Comparison of ENCODE assay signal across 21 cellular contexts in genomic region chr18:76689646-76690264, GRCh38.
DNase-seq lines count a peak whose midpoint lies in the region; ATAC-seq, FAIRE-seq and TF ChIP-seq lines count a peak whose summit lies in the region.
"Had no signal": no experiment of that assay in that cellular context is flagged by ENCODE, and none has a peak within 500 bp of the region (broad histone marks: within the 10 kb centered on the region; RNA-seq: fewer than 3 reads in every experiment).

No MANE protein-coding gene starts in this region.

- TF ChIP-seq RAD21 in A549 (conservative IDR thresholded peaks at IDR 0.05 in 1 of 2, IDR thresholded peaks at IDR 0.05 in 1 of 2): no peak

- H3K27me3 Mint-ChIP-seq in H9 (ENCODE audit: low read depth) (peaks cover 6% of the 10 kb centered on the region), CD14-positive monocyte (ENCODE audit: low read depth in 3 of 3) (peaks cover 14 to 33% (median 31%) of the 10 kb centered on the region in 3 donors)

- no peaks in the 10 kb centered on the region for H3K79me1 ChIP-seq in H9 (ENCODE audit: insufficient read depth, low read depth, low read length, poor library complexity, severe bottlenecking)

- peaks cover 4% of the 10 kb centered on the region; the same call in 1 of the 3 replicates for H3K4me1 ChIP-seq in A549
- H3K4me1 ChIP-seq in H9 (ENCODE audit: insufficient read depth, low read length): peaks cover 6% of the 10 kb centered on the region; the same call in 1 of the 2 replicates
- H3K4me1 ChIP-seq in mammary epithelial cell (ENCODE audit: insufficient read depth, low read length): peaks cover 28% of the 10 kb centered on the region
- H3K4me1 ChIP-seq: pancreas, tibial artery had no signal

- H3K4ac ChIP-seq in H9 (ENCODE audit: low read depth, low read length): no peak overlapping the region

- TF ChIP-seq CTCF in A549 (IDR thresholded peaks at IDR 0.05): no peak
- TF ChIP-seq CTCF in H9 (conservative IDR thresholded peaks at IDR 0.05): peak; percentile 52
- peak in 1 of 2 donors; percentile 8 for TF ChIP-seq CTCF in mammary epithelial cell (conservative IDR thresholded peaks at IDR 0.05 in 1 of 2, IDR thresholded peaks at IDR 0.05 in 1 of 2; ENCODE audit: extremely low read depth in 1 of 2, insufficient read depth in 1 of 2, low read depth in 1 of 2, low read length in 2 of 2)
- TF ChIP-seq CTCF in CD14-positive monocyte (IDR thresholded peaks at IDR 0.05): no peak

- no peak overlapping the region for H3K27ac Mint-ChIP-seq in H9
- no peak overlapping the region for H3K27ac Mint-ChIP-seq in CD14-positive monocyte
- H3K27ac Mint-ChIP-seq: activated CD4-positive, alpha-beta T cell treated with anti-CD3 and anti-CD28 coated beads, Interleukin-2, amount 10 ng/mL, durations not matched to agents 7 days and 5 days; CD8-positive, alpha-beta T cell had no signal

- no peak overlapping the region for H2BK20ac ChIP-seq in H9 (ENCODE audit: low read depth, low read length, poor library complexity, severe bottlenecking)

- H3K4me2 ChIP-seq in A549 (peak overlapping the region; percentile 10; the same call in 1 of the 3 replicates), H9 (ENCODE audit: insufficient read depth, insufficient read length, low read length) (no peak overlapping the region), mammary epithelial cell (ENCODE audit: insufficient read depth, low read depth, low read length) (no peak overlapping the region)

- H3K4me3 ChIP-seq in A549 (no peak overlapping the region), mammary epithelial cell (replicated peaks in 1 of 3; ENCODE audit: insufficient read depth in 1 of 3, low read depth in 2 of 3, low read length in 3 of 3) (no peak overlapping the region)
- H3K4me3 ChIP-seq: adrenal gland, lung, pancreas, tibial artery had no signal

- TSS peak; percentile 97 for BruUV-seq in mammary epithelial cell (replicated peaks; lab: Mats Ljungman, UMichigan)

- no peak overlapping the region for H2AFZ ChIP-seq in H9 (ENCODE audit: low read length)
- H2AFZ ChIP-seq in mammary epithelial cell (ENCODE audit: low read depth, low read length): peak overlapping the region; percentile 4

- H2BK15ac ChIP-seq in H9 (ENCODE audit: low read depth, low read length): no peak overlapping the region

- no peak for FAIRE-seq in A549 (lab: Jason Lieb, UNC)
- FAIRE-seq: pancreas, TTC549 had no signal

- H3K79me2 ChIP-seq in H9 (ENCODE audit: insufficient read depth, low read length): no peaks in the 10 kb centered on the region
- no peaks in the 10 kb centered on the region for H3K79me2 ChIP-seq in mammary epithelial cell (ENCODE audit: insufficient read depth, low read length)

- H2BK120ac ChIP-seq in H9 (ENCODE audit: low read depth, low read length, poor library complexity, severe bottlenecking): no peak overlapping the region

- H4K91ac ChIP-seq in H9 (ENCODE audit: insufficient read length, low read depth, low read length): no peak overlapping the region

- H3K23me2 ChIP-seq in H9 (ENCODE audit: insufficient read length, low read depth, low read length, poor library complexity, severe bottlenecking): no peaks in the 10 kb centered on the region

- intact Hi-C loops in mammary epithelial cell (cut with micrococcal nuclease) (loop anchor here (5.0 kb wide), 1 partner anchor 237 kb away; no protein-coding TSS in a partner anchor), CD14-positive monocyte (cut with micrococcal nuclease) (loop anchor here (5.0 kb wide), 2 partner anchors 287 to 292 kb away; no protein-coding TSS in a partner anchor), posterior vena cava (cut with DNase I) (loop anchor here (5.0 to 10.0 kb wide), 3 partner anchors 75 to 1267 kb away; no protein-coding TSS in a partner anchor)

- H3K27ac ChIP-seq in A549 (no peak overlapping the region), H9 (ENCODE audit: insufficient read length, low read depth, low read length) (no peak overlapping the region), mammary epithelial cell (ENCODE audit: insufficient read depth, low read depth, low read length) (no peak overlapping the region)
- H3K27ac ChIP-seq: adrenal gland, pancreas, RWPE1, tibial artery had no signal

- H2BK12ac ChIP-seq in H9 (ENCODE audit: insufficient read length, low read depth, low read length): no peak overlapping the region

- 36% methylated on average over 7 of the region's 7 CpGs for WGBS in A549 (ENCODE audit: missing lambda C conversion rate)
- no CpG with 5 or more reads among the region's 7 CpGs for WGBS in H9 (ENCODE audit: extremely low coverage, insufficient read length, low lambda C conversion rate)
- WGBS in mammary epithelial cell (ENCODE audit: low coverage, missing lambda C conversion rate): 62% methylated on average over 5 of the region's 7 CpGs

- H3K9ac ChIP-seq in H9 (ENCODE audit: extremely low read depth, insufficient read length, low read length) (no peak overlapping the region), mammary epithelial cell (ENCODE audit: insufficient read depth, low read length) (no peak overlapping the region)

- no peak overlapping the region for H2AK5ac ChIP-seq in H9 (ENCODE audit: insufficient read length, low read length)

- DNase-seq in A549 (ENCODE audit: low read depth in 1 of 2, low spot score in 1 of 2) (peak in 1 of 2 experiments; percentile 14), H9 (no peak), mammary epithelial cell (no peak), kidney tubule cell (ENCODE audit: low spot score) (peak; percentile 22), NK-92 (lab: John Stamatoyannopoulos, UW; ENCODE audit: unreplicated experiment) (no peak), CD14-positive monocyte (ENCODE audit: low spot score) (no peak), posterior vena cava (ENCODE audit: low spot score) (no peak)
- DNase-seq: activated CD4-positive, alpha-beta T cell treated with anti-CD3 and anti-CD28 coated beads, Interleukin-2, amount 10 ng/mL, durations not matched to agents 7 days and 5 days; activated effector memory CD4-positive, alpha-beta T cell treated with Interleukin-2 at 50 U/mL for 16 hours; adrenal gland; CD8-positive, alpha-beta T cell; erythroblast; Kasumi-1; pancreas; stimulated activated naive CD4-positive, alpha-beta T cell treated with Interleukin-2 at 50 U/mL for 16 hours; SW 1271 had no signal

- POLR2A ChIA-PET in A549 (lab: Yijun Ruan, JAX): no interaction called here

- no peak overlapping the region for H4K8ac ChIP-seq in H9 (replicated peaks; ENCODE audit: insufficient read length, low read depth, low read length)

- H3K9me3 Mint-ChIP-seq in H9 (peaks cover 6 to 9% of the 10 kb centered on the region in 2 experiments; a peak in 3 of 5 replicates), CD14-positive monocyte (no peaks in the 10 kb centered on the region)
- H3K9me3 Mint-ChIP-seq: activated CD4-positive, alpha-beta T cell treated with anti-CD3 and anti-CD28 coated beads, Interleukin-2, amount 10 ng/mL, durations not matched to agents 7 days and 5 days; CD8-positive, alpha-beta T cell had no signal

- H3K36me3 ChIP-seq in mammary epithelial cell (ENCODE audit: insufficient read depth, low read length): no peaks in the 10 kb centered on the region
- H3K36me3 ChIP-seq: adrenal gland, pancreas, tibial artery had no signal

- H3K9me3 ChIP-seq in A549 (no peaks in the 10 kb centered on the region), H9 (ENCODE audit: control insufficient read depth, low read depth, low read length) (no peaks in the 10 kb centered on the region), mammary epithelial cell (replicated peaks; ENCODE audit: insufficient read depth, low read length) (no peaks in the 10 kb centered on the region)
- H3K9me3 ChIP-seq: adrenal gland, pancreas, tibial artery had no signal

- no peak for TF ChIP-seq EP300 in A549 (IDR thresholded peaks at IDR 0.05)

- H4K20me1 ChIP-seq in H9 (ENCODE audit: control insufficient read depth, insufficient read depth, insufficient read length): no peaks in the 10 kb centered on the region
- H4K20me1 ChIP-seq in mammary epithelial cell (ENCODE audit: insufficient read depth, low read length): no peaks in the 10 kb centered on the region

- no peak overlapping the region for H2BK5ac ChIP-seq in H9 (ENCODE audit: insufficient read length, low read length)

- TF ChIP-seq POLR2A in A549 (IDR thresholded peaks at IDR 0.05; ENCODE audit: low read length): no peak

- dilution Hi-C loops in mammary epithelial cell (cut with HindIII; ENCODE audit: low sequenced_read_pairs): no loop called here

- no peak overlapping the region for H3K14ac ChIP-seq in H9 (ENCODE audit: insufficient read depth, low read length)

- H3K4me3 Mint-ChIP-seq in H9 (no peak overlapping the region), CD14-positive monocyte (peak overlapping the region in 1 of 2 donors; percentile 81)
- H3K4me3 Mint-ChIP-seq: activated CD4-positive, alpha-beta T cell treated with anti-CD3 and anti-CD28 coated beads, Interleukin-2, amount 10 ng/mL, durations not matched to agents 7 days and 5 days; CD8-positive, alpha-beta T cell had no signal

- H3K18ac ChIP-seq in H9 (ENCODE audit: insufficient read length, low read depth, low read length): no peak overlapping the region

- in situ Hi-C loops in mammary epithelial cell (cut with MboI; ENCODE audit: low sequenced_read_pairs in 2 of 2): loop anchor here in 1 of 2 donors (10.0 kb wide), 1 partner anchor 285 kb away; no protein-coding TSS in a partner anchor

- peaks cover 2 to 9% (median 7%) of the 10 kb centered on the region in 3 experiments; a peak in 5 of 7 replicates for H3K36me3 Mint-ChIP-seq in H9 (ENCODE audit: insufficient read depth in 1 of 3, low read depth in 3 of 3)
- no peaks in the 10 kb centered on the region for H3K36me3 Mint-ChIP-seq in CD14-positive monocyte
- H3K36me3 Mint-ChIP-seq: CD8-positive, alpha-beta T cell had no signal

- no peaks in the 10 kb centered on the region for H3K27me3 ChIP-seq in H9 (ENCODE audit: insufficient read depth, low read length)
- H3K27me3 ChIP-seq in mammary epithelial cell (ENCODE audit: insufficient read depth, low read length): no peaks in the 10 kb centered on the region
- H3K27me3 ChIP-seq: adrenal gland had no signal

- no peak overlapping the region for H3T11ph ChIP-seq in H9 (ENCODE audit: low read length)

- no peak overlapping the region for H3K23ac ChIP-seq in H9 (ENCODE audit: insufficient read length, low read depth, low read length)

- peaks cover 30 to 38% of the 10 kb centered on the region in 2 experiments for H3K4me1 Mint-ChIP-seq in H9
- H3K4me1 Mint-ChIP-seq in CD14-positive monocyte: peaks cover 14% of the 10 kb centered on the region

- CTCF ChIA-PET in A549 (lab: Yijun Ruan, JAX) (interaction anchor here (0.5 to 8.0 kb wide), 5 partner anchors 10 to 290 kb away, joined by 3 to 92 read pairs (median 5); no protein-coding TSS in a partner anchor), mammary epithelial cell (lab: Charles Lee; ENCODE audit: low non-redundant PET) (interaction anchor here (1.1 kb wide), 1 partner anchor 291 kb away, joined by 4 read pairs; no protein-coding TSS in a partner anchor)

- ATAC-seq in A549 (no peak), HG03039 (IDR thresholded peaks at IDR 0.05; ENCODE audit: unreplicated experiment) (no peak)
- ATAC-seq: CD8-positive, alpha-beta T cell; pancreas had no signal

- H4K5ac ChIP-seq in H9 (ENCODE audit: insufficient read length, low read depth, low read length): no peak overlapping the region

- no peak overlapping the region for H3K56ac ChIP-seq in H9 (ENCODE audit: insufficient read length, low read depth, low read length)

TF ChIP-seq in A549, 52 proteins besides CTCF, POLR2A, EP300 and RAD21 (continues in another document):
- TF ChIP-seq FOSB (CRISPR knock-in tag; IDR thresholded peaks at IDR 0.05) (no peak), NFE2L2 (conservative IDR thresholded peaks at IDR 0.05; ENCODE audit: low read length) (peak; percentile 36; the same call in 1 of the 2 replicates)
